In genomic region chr3:132079150-132079549, GRCh38 we compare ENCODE assay signal across 18 cellular contexts. TPM values are rescaled to one million over a fixed set of nuclear protein-coding genes. Genes with fewer than 3 reads are reported as not detected.
"Had no signal": no experiment of that assay in that cellular context is flagged by ENCODE, and none has a peak within 500 bp of the region (broad histone marks: within the 10 kb centered on the region; RNA-seq: fewer than 3 reads in every experiment).

No MANE protein-coding gene starts in this region.

- DNase-seq: activated CD4-positive, alpha-beta T cell treated with anti-CD3 and anti-CD28 coated beads, Interleukin-2, amount 50 U/mL, for 4 hours; activated CD4-positive, CD25-positive, alpha-beta regulatory T cell treated with anti-CD3 and anti-CD28 coated beads, Interleukin-2, amount 50 U/mL, for 72 hours; activated effector memory CD4-positive, alpha-beta T cell treated with Interleukin-2 at 50 U/mL for 16 hours; activated T-cell treated with anti-CD3 and anti-CD28 coated beads, Interleukin-2, amount 50 U/mL, for 1 hour; caudate nucleus; effector CD8-positive, alpha-beta T cell; glutamatergic neuron; nephron progenitor cell; ovary; stimulated activated CD4-positive, alpha-beta T cell treated with anti-CD3 and anti-CD28 coated beads, Interleukin-15, amount 100 ng/mL, for 24 hours; stimulated activated CD4-positive, alpha-beta T cell treated with anti-CD3 and anti-CD28 coated beads, Interleukin-4, amount 100 ng/mL, for 24 hours; stimulated activated naive CD8-positive, alpha-beta T cell treated with anti-CD3 and anti-CD28 coated beads, Interleukin-15, amount 100 ng/mL, for 72 hours; testis had no signal

- H3K36me3 ChIP-seq: ovary had no signal

- H3K27ac ChIP-seq: coronary artery, ovary, testis had no signal

- H3K4me3 ChIP-seq: coronary artery, ovary, testis had no signal

- H3K9me3 ChIP-seq: ovary, testis had no signal

- H3K27me3 ChIP-seq: ovary, testis had no signal

- ATAC-seq: activated naive CD4-positive, alpha-beta T cell treated with anti-CD3 and anti-CD28 coated beads, Interleukin-2, amount 50 U/mL, for 72 hours; left lobe of liver; stimulated activated naive CD8-positive, alpha-beta T cell treated with anti-CD3 and anti-CD28 coated beads, Interleukin-15, amount 100 ng/mL, for 72 hours had no signal

- H3K4me1 ChIP-seq: testis had no signal

RNA-seq across cellular contexts. Expression of gene CPNE4, which starts 44.3 kb away (rescaled TPM):
- total RNA-seq: left lobe of liver; skeletal muscle tissue; T-helper 2 cell treated with Interferon-gamma antibody and Interleukin-4, amounts not matched to agents 100 ng/mL and 5 ng/mL, for 36 hours had no signal
